ENCODE assay signal across 26 cellular contexts in the genomic region with DNA sequence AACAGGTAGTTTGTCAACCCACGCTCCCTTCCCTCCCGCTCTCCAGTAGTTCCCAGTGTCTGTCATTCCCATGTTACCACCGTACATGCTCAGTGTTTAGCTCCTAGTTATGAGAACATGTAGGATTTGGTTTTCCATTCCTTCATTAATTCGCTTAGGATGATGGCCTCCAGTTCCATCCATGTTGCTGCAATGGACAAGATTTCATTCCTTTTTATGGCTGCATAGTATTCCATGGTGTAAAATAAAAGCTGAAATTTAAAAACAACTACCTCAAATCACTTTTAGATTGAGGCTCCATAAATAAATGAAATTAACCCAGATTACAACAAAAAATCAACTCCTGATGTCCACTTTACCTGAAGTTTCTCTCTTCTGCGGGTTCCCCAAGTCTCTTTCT.
"Had no signal": no experiment of that assay in that cellular context is flagged by ENCODE, and none has a peak within 500 bp of the region (broad histone marks: within the 10 kb centered on the region; RNA-seq: fewer than 3 reads in every experiment).

No MANE protein-coding gene starts in this region.

- ATAC-seq: activated CD4-positive, CD25-positive, alpha-beta regulatory T cell treated with anti-CD3 and anti-CD28 coated beads, Interleukin-2, amount 50 U/mL, for 24 hours; gastroesophageal sphincter had no signal

- H3K9me3 Mint-ChIP-seq: activated naive CD4-positive, alpha-beta T cell treated with anti-CD3 and anti-CD28 coated beads, Interleukin-2, amount 50 U/mL, for 24 hours; activated T-helper 2 cell treated with anti-CD3 and anti-CD28 coated beads, Interferon-gamma antibody, Interleukin-2, Interleukin-4, amounts not matched to agents 10 μg/mL and 5 μg/mL and 100 μg/mL, durations not matched to agents 14 hours and 24 hours and 36 hours had no signal

- H3K27me3 ChIP-seq: ascending aorta, breast epithelium, cardiac muscle cell, colonic mucosa, esophagus squamous epithelium, gastroesophageal sphincter, heart right ventricle, hepatocyte had no signal

- H3K36me3 Mint-ChIP-seq: activated CD8-positive, alpha-beta memory T cell treated with anti-CD3 and anti-CD28 coated beads, Interleukin-2, amount 10 ng/mL, durations not matched to agents 7 days and 5 days had no signal

- H3K4me3 Mint-ChIP-seq: activated B cell treated with CpG ODN at 0.5 μM for 24 hours; activated CD4-positive, alpha-beta memory T cell treated with anti-CD3 and anti-CD28 coated beads, Interleukin-2, amount 10 ng/mL, durations not matched to agents 7 days and 5 days; activated CD8-positive, alpha-beta memory T cell treated with anti-CD3 and anti-CD28 coated beads, Interleukin-2, amount 10 ng/mL, durations not matched to agents 7 days and 5 days; activated naive CD4-positive, alpha-beta T cell treated with anti-CD3 and anti-CD28 coated beads for 36 hours; activated T-helper 1 cell treated with anti-CD3 and anti-CD28 coated beads, Interleukin-12 subunit alpha, Interleukin-12 subunit beta, Interleukin-2, Interleukin-4 antibody, amounts not matched to agents 30 ng/mL and 10 ng/mL and 1 ng/mL, durations not matched to agents 14 hours and 24 hours and 36 hours; brain had no signal

- H3K9me3 ChIP-seq: ascending aorta, colonic mucosa, esophagus squamous epithelium had no signal

- H3K27ac Mint-ChIP-seq: activated B cell treated with CpG ODN at 0.5 μM for 24 hours; activated CD4-positive, alpha-beta memory T cell treated with anti-CD3 and anti-CD28 coated beads, Interleukin-2, amount 10 ng/mL, durations not matched to agents 7 days and 5 days; activated CD8-positive, alpha-beta memory T cell treated with anti-CD3 and anti-CD28 coated beads, Interleukin-2, amount 10 ng/mL, durations not matched to agents 7 days and 5 days; activated naive CD4-positive, alpha-beta T cell treated with anti-CD3 and anti-CD28 coated beads, Interleukin-2, amount 50 U/mL, for 24 hours; activated T-helper 1 cell treated with anti-CD3 and anti-CD28 coated beads, Interleukin-12 subunit alpha, Interleukin-12 subunit beta, Interleukin-2, Interleukin-4 antibody, amounts not matched to agents 30 ng/mL and 10 ng/mL and 1 ng/mL, durations not matched to agents 14 hours and 24 hours and 36 hours; activated T-helper 2 cell treated with anti-CD3 and anti-CD28 coated beads, Interferon-gamma antibody, Interleukin-2, Interleukin-4, amounts not matched to agents 10 μg/mL and 5 μg/mL and 100 μg/mL, durations not matched to agents 14 hours and 24 hours and 36 hours; brain had no signal

- H3K36me3 ChIP-seq: ascending aorta, breast epithelium, cardiac muscle cell, colonic mucosa, esophagus squamous epithelium, gastroesophageal sphincter, heart right ventricle, WERI-Rb-1 had no signal

- H3K27ac ChIP-seq: ascending aorta, breast epithelium, cardiac muscle cell, colonic mucosa, epithelial cell of prostate, esophagus squamous epithelium, gastroesophageal sphincter, heart right ventricle, hepatocyte, WERI-Rb-1 had no signal

- H3K4me1 ChIP-seq: ascending aorta, breast epithelium, colonic mucosa, esophagus squamous epithelium, gastroesophageal sphincter had no signal

- H3K4me3 ChIP-seq: ascending aorta, breast epithelium, cardiac muscle cell, colonic mucosa, esophagus squamous epithelium, gastroesophageal sphincter, heart right ventricle, hepatocyte had no signal

- H3K27me3 Mint-ChIP-seq: activated B cell treated with CpG ODN at 0.5 μM for 24 hours; activated CD4-positive, alpha-beta memory T cell treated with anti-CD3 and anti-CD28 coated beads, Interleukin-2, amount 10 ng/mL, durations not matched to agents 7 days and 5 days; activated CD8-positive, alpha-beta memory T cell treated with anti-CD3 and anti-CD28 coated beads, Interleukin-2, amount 10 ng/mL, durations not matched to agents 7 days and 5 days; activated naive CD4-positive, alpha-beta T cell treated with anti-CD3 and anti-CD28 coated beads, Interleukin-2, amount 50 U/mL, for 24 hours had no signal

- H3K4me2 ChIP-seq: hepatocyte had no signal

- FAIRE-seq: endometrium, endothelial cell of umbilical vein had no signal

- DNase-seq: activated B cell treated with CpG ODN at 0.5 μM for 24 hours; activated CD4-positive, alpha-beta memory T cell treated with anti-CD3 and anti-CD28 coated beads, Interleukin-2, amount 10 ng/mL, durations not matched to agents 7 days and 5 days; activated CD8-positive, alpha-beta memory T cell treated with anti-CD3 and anti-CD28 coated beads, Interleukin-2, amount 10 ng/mL, durations not matched to agents 7 days and 5 days; activated effector memory CD4-positive, alpha-beta T cell treated with anti-CD3 and anti-CD28 coated beads, Interleukin-2, amount 50 U/mL, for 16 hours; cerebellar nuclear complex; colonic mucosa; effector CD8-positive, alpha-beta T cell; esophagus squamous epithelium; foreskin melanocyte; heart right ventricle; T1000; WERI-Rb-1 had no signal

- H3K4me1 Mint-ChIP-seq: activated B cell treated with CpG ODN at 0.5 μM for 24 hours had no signal

- H2AFZ ChIP-seq: hepatocyte had no signal

- H3K79me2 ChIP-seq: hepatocyte had no signal
